Comparison of ENCODE assay signal across 1 cellular context in the genomic region with DNA sequence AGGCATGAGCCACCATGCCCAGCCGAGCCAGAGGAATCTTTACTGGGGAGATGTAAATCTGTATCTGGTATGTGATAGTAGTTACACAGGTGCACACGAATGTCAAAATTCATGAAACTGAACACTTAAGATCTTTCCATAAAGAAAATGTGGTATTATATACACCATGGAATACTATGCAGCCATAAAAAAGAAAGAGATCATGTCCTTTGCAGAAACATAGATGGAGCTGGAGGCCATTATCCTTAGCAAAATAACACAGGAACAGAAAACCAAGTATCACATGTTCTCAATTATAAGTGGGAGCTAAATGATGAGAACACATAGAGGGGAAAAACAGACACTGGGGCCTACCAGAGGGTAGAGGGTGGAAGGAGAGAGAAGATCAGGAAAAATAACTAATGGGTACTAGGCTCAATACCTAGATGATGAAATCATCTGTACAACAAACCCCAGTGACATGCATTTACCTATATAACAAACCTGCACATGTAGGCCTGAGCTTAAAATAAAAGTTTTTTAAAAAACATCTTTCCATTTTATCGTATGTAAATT.
TF ChIP-seq lines count a peak whose summit lies in the region.

No MANE protein-coding gene starts in this region.

TF ChIP-seq in H1, 55 proteins besides CTCF, POLR2A, EP300 and RAD21:
- TF ChIP-seq, protein P1, sequence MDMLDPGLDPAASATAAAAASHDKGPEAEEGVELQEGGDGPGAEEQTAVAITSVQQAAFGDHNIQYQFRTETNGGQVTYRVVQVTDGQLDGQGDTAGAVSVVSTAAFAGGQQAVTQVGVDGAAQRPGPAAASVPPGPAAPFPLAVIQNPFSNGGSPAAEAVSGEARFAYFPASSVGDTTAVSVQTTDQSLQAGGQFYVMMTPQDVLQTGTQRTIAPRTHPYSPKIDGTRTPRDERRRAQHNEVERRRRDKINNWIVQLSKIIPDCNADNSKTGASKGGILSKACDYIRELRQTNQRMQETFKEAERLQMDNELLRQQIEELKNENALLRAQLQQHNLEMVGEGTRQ (IDR thresholded peaks at IDR 0.05; ENCODE audit: low read length) = no peak
- TF ChIP-seq CBX5 (IDR thresholded peaks at IDR 0.05; ENCODE audit: low read depth, low read length) = no peak
- no peak for TF ChIP-seq SP4 (IDR thresholded peaks at IDR 0.05; ENCODE audit: low read length)
- no peak for TF ChIP-seq BRCA1 (IDR thresholded peaks at IDR 0.05; ENCODE audit: low read depth, low read length)
- no peak for TF ChIP-seq NANOG (IDR thresholded peaks at IDR 0.05; ENCODE audit: insufficient read depth, low read depth, low read length, poor library complexity, severe bottlenecking)
- peak; percentile 28; the same call in 1 of the 2 replicates for TF ChIP-seq KDM1A (IDR thresholded peaks at IDR 0.05; ENCODE audit: borderline replicate concordance, low read length)
